Comparison of ENCODE assay signal across 1 cellular context in the genomic region with DNA sequence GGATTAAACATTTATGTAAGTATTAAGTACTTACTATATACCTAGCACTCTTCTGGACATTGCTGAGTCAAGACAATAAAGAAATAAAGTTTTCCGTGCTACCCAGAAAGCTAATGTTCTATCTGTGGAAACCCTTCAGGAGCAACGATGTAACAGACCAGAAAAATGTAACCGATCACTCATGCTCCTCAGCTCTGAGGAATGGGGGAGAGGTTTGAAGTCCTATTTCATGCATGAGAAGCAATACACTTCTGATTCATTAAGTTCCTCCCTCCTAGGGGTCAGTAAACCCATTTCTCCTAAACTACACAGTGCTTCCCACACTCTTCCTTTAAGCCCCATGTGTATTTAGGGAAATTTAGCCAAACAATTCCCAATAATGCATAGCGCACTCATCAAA.
TF ChIP-seq lines count a peak whose summit lies in the region.

No MANE protein-coding gene starts in this region.

TF ChIP-seq in GM23338, 12 proteins besides CTCF, POLR2A, EP300 and RAD21 (continued from another document):
- TF ChIP-seq ZNF462 (CRISPR knock-in tag; IDR thresholded peaks at IDR 0.05), result no peak
